Comparison of ENCODE assay signal across 8 cellular contexts in genomic region chr4:98446499-98447375, GRCh38.
DNase-seq lines count a peak whose midpoint lies in the region; ATAC-seq and TF ChIP-seq lines count a peak whose summit lies in the region.

No MANE protein-coding gene starts in this region.

- ATAC-seq in GM18499 (IDR thresholded peaks at IDR 0.05; ENCODE audit: insufficient read depth, unreplicated experiment) (peak; percentile 78), HG02763 (IDR thresholded peaks at IDR 0.05; ENCODE audit: unreplicated experiment) (peak; percentile 80)

- H3K4me3 Mint-ChIP-seq in endothelial cell (ENCODE audit: unreplicated experiment) = no peak overlapping the region

- DNase-seq in activated gamma-delta T cell treated with anti-CD3 and anti-CD28 coated beads, Interleukin-2, amount 50 U/mL, for 16 hours (ENCODE audit: low read depth) = peak; percentile 53
- peak; percentile 36 for DNase-seq in mucosa of gallbladder (ENCODE audit: low spot score)
- no peak for DNase-seq in vagina (ENCODE audit: extremely low spot score in 2 of 2)
- no peak for DNase-seq in endothelial cell (ENCODE audit: low spot score)
- no peak for DNase-seq in NCI-H146 (lab: John Stamatoyannopoulos, UW)

- H3K27ac ChIP-seq in OCI-LY3 (ENCODE audit: low read length) (peak overlapping the region; percentile 5; the same call in 1 of the 2 replicates), vagina (peak overlapping the region; percentile 10)

- H3K4me1 Mint-ChIP-seq in endothelial cell (ENCODE audit: unreplicated experiment) = no peaks in the 10 kb centered on the region

- no peak for TF ChIP-seq POLR2A in vagina (IDR thresholded peaks at IDR 0.05)

- H4K20me1 ChIP-seq in OCI-LY3 (ENCODE audit: insufficient read depth, low read length) = no peaks in the 10 kb centered on the region

- intact Hi-C loops in vagina (cut with DNase I) = no loop called here

- H3K27me3 ChIP-seq in OCI-LY3 (ENCODE audit: low read depth, low read length) (no peaks in the 10 kb centered on the region), vagina (no peaks in the 10 kb centered on the region)

- H3K27me3 Mint-ChIP-seq in endothelial cell (ENCODE audit: unreplicated experiment) = peaks cover 6% of the 10 kb centered on the region

- H3K36me3 ChIP-seq in OCI-LY3 (replicated peaks; ENCODE audit: low read depth, low read length) (peaks cover 12% of the 10 kb centered on the region), vagina (no peaks in the 10 kb centered on the region)

- H3K4me1 ChIP-seq in OCI-LY3 (ENCODE audit: low read length) = peaks cover 14% of the 10 kb centered on the region
- H3K4me1 ChIP-seq in vagina = no peaks in the 10 kb centered on the region

- peak overlapping the region; percentile 29 for H3K4me2 ChIP-seq in OCI-LY3 (ENCODE audit: low read length)

- H3K79me2 ChIP-seq in OCI-LY3 (ENCODE audit: low read length) = no peaks in the 10 kb centered on the region

- no peak overlapping the region for H3K9ac ChIP-seq in OCI-LY3 (ENCODE audit: low read length)

- H3K27ac Mint-ChIP-seq in endothelial cell (ENCODE audit: unreplicated experiment) = no peak overlapping the region

- peaks cover 23% of the 10 kb centered on the region for H3K36me3 Mint-ChIP-seq in endothelial cell (ENCODE audit: low read depth, unreplicated experiment)

- no peak overlapping the region for H2AFZ ChIP-seq in OCI-LY3 (ENCODE audit: low read depth, low read length)

- H3K9me3 Mint-ChIP-seq in endothelial cell (ENCODE audit: unreplicated experiment) = no peaks in the 10 kb centered on the region

- H3K9me3 ChIP-seq in OCI-LY3 (ENCODE audit: insufficient read depth, low read length) (no peaks in the 10 kb centered on the region), vagina (no peaks in the 10 kb centered on the region)

- no peak for TF ChIP-seq CTCF in OCI-LY3 (IDR thresholded peaks at IDR 0.05; ENCODE audit: low read depth, low read length)
- TF ChIP-seq CTCF in vagina (IDR thresholded peaks at IDR 0.05) = no peak
- TF ChIP-seq CTCF in endothelial cell (IDR thresholded peaks at IDR 0.05; ENCODE audit: unreplicated experiment) = no peak

- no peak overlapping the region for H3K4me3 ChIP-seq in OCI-LY3 (ENCODE audit: low read length)
- H3K4me3 ChIP-seq in vagina = no peak overlapping the region

Comparison
In these comparisons a context has a peak if more than half of its experiments do, and no peak if none do; other contexts are left out.
1. DNase-seq: peak in activated gamma-delta T cell treated with anti-CD3 and anti-CD28 coated beads, Interleukin-2, amount 50 U/mL, for 16 hours (single experiment) and mucosa of gallbladder (single experiment); none in vagina (0 of 2), endothelial cell (single experiment) and NCI-H146 (single experiment).